In the genomic region with DNA sequence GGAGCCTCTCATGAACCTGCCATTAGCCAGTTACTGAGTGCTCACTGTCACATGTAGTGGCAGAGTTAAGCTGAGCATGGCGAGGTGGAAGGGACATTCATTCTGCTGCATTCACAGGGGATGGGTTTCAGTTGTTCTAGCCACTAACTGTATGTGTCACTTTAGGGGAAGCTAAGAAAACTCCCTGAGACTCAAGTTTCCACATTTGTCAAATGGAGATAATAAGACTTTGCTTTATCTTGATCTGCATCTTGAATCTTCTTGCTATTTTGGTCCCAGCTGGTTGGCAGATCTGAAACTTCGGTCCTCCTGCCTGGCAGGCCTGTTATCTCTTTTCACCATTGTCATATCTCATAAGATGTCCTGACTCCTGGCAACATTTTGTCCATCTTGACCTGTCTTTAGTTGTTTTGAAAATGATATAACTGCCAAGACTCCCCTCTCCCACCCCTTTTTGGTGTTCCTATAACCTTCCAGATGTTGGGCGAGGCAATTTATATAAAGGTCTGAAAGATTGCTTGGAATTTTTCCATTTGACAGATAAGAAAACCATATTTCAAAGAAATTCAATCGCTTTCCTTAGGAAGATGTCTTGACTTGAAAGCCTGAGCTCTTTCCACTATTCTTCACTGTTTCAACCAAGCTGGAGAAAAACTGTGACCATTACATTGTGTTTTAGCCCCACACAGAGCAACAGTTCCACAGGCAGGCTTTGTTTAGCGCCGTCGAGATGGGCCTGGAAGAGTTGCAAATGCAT, we compare ENCODE assay signal across 1 cellular context.
TF ChIP-seq lines count a peak whose summit lies in the region.

No MANE protein-coding gene starts in this region.

TF ChIP-seq in GM23338, 12 proteins besides CTCF, POLR2A, EP300 and RAD21:
- TF ChIP-seq, protein P1, sequence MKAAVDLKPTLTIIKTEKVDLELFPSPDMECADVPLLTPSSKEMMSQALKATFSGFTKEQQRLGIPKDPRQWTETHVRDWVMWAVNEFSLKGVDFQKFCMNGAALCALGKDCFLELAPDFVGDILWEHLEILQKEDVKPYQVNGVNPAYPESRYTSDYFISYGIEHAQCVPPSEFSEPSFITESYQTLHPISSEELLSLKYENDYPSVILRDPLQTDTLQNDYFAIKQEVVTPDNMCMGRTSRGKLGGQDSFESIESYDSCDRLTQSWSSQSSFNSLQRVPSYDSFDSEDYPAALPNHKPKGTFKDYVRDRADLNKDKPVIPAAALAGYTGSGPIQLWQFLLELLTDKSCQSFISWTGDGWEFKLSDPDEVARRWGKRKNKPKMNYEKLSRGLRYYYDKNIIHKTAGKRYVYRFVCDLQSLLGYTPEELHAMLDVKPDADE (IDR thresholded peaks at IDR 0.05): no peak
- TF ChIP-seq POLR2AphosphoS5 (IDR thresholded peaks at IDR 0.05; ENCODE audit: low read depth) (no peak), NANOG (IDR thresholded peaks at IDR 0.05; ENCODE audit: borderline replicate concordance) (no peak), EZH2phosphoT487 (IDR thresholded peaks at IDR 0.05; ENCODE audit: unreplicated experiment) (no peak), CREB1 (CRISPR knock-in tag; IDR thresholded peaks at IDR 0.05; ENCODE audit: low read depth) (no peak), JUNB (IDR thresholded peaks at IDR 0.05; ENCODE audit: unreplicated experiment) (no peak)
- TF ChIP-seq, protein P2, sequence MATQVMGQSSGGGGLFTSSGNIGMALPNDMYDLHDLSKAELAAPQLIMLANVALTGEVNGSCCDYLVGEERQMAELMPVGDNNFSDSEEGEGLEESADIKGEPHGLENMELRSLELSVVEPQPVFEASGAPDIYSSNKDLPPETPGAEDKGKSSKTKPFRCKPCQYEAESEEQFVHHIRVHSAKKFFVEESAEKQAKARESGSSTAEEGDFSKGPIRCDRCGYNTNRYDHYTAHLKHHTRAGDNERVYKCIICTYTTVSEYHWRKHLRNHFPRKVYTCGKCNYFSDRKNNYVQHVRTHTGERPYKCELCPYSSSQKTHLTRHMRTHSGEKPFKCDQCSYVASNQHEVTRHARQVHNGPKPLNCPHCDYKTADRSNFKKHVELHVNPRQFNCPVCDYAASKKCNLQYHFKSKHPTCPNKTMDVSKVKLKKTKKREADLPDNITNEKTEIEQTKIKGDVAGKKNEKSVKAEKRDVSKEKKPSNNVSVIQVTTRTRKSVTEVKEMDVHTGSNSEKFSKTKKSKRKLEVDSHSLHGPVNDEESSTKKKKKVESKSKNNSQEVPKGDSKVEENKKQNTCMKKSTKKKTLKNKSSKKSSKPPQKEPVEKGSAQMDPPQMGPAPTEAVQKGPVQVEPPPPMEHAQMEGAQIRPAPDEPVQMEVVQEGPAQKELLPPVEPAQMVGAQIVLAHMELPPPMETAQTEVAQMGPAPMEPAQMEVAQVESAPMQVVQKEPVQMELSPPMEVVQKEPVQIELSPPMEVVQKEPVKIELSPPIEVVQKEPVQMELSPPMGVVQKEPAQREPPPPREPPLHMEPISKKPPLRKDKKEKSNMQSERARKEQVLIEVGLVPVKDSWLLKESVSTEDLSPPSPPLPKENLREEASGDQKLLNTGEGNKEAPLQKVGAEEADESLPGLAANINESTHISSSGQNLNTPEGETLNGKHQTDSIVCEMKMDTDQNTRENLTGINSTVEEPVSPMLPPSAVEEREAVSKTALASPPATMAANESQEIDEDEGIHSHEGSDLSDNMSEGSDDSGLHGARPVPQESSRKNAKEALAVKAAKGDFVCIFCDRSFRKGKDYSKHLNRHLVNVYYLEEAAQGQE (IDR thresholded peaks at IDR 0.05; ENCODE audit: unreplicated experiment): no peak
